In genomic region chr10:1048732-1049424, GRCh38 we compare ENCODE assay signal across 8 cellular contexts. TPM values are rescaled to one million over a fixed set of nuclear protein-coding genes. Genes with fewer than 3 reads are reported as not detected.
A peak's percentile ranks its signal among the peaks of the same experiment; 100 is the strongest.
DNase-seq lines count a peak whose midpoint lies in the region; ATAC-seq and TF ChIP-seq lines count a peak whose summit lies in the region.

IDI1 (minus strand) TSS chr10:1049119; CDS start chr10:1049003, 116 bp downstream.

- CTCF ChIA-PET in Panc1 (lab: Charles Lee): no interaction called here

- in situ Hi-C loops in Panc1 (cut with HindIII; ENCODE audit: low pct_unique_long_range_greater_than_20kb, low sequenced_read_pairs): no loop called here

- peak; percentile 91 for DNase-seq in DMS79 treated with DMSO at 0.1 percent for 48 hours (lab: John Stamatoyannopoulos, UW)
- DNase-seq in Panc1 (ENCODE audit: low read depth, low spot score): peak; percentile 78
- DNase-seq in activated T-cell treated with anti-CD3 and anti-CD28 coated beads, Interleukin-2, amount 50 U/mL, for 4 hours: peak; percentile 94
- DNase-seq in stimulated activated CD8-positive, alpha-beta memory T cell treated with anti-CD3 and anti-CD28 coated beads, Interleukin-4, amount 100 ng/mL, for 48 hours: peak; percentile 96

- H3K79me2 ChIP-seq in KMS-11 (ENCODE audit: insufficient read depth, low read depth): peaks cover 80% of the 10 kb centered on the region

- peak within 1 kb of the TSS; percentile 87 for H3K27ac ChIP-seq in KMS-11
- H3K27ac ChIP-seq in Panc1 (ENCODE audit: low read length): peak within 1 kb of the TSS; percentile 89
- peak within 1 kb of the TSS; percentile 96 to 100 for H3K27ac ChIP-seq in esophagus (ENCODE audit: low read depth in 2 of 2, low read length in 1 of 2)

- peak within 1 kb of the TSS; percentile 75 for H3K9ac ChIP-seq in KMS-11
- H3K9ac ChIP-seq in mucosa of stomach (ENCODE audit: low read length): peak within 1 kb of the TSS; percentile 81

- 0 to 1% methylated on average over 79 to 83 of the region's 83 CpGs for WGBS in esophagus, 2 donors

- no peak for TF ChIP-seq CTCF in KMS-11 (conservative IDR thresholded peaks at IDR 0.05; ENCODE audit: low read depth, low read length)
- no peak for TF ChIP-seq CTCF in Panc1 (IDR thresholded peaks at IDR 0.05)

- ATAC-seq in GM21786 (IDR thresholded peaks at IDR 0.05; ENCODE audit: unreplicated experiment): peak; percentile 83
- peak; percentile 94 for ATAC-seq in Panc1
- ATAC-seq in activated T-cell treated with anti-CD3 and anti-CD28 coated beads, Interleukin-2, amount 50 U/mL, for 4 hours: peak; percentile 83 to 88

- H3K36me3 ChIP-seq in KMS-11 (ENCODE audit: insufficient read depth) (peaks cover 1% of the 10 kb centered on the region; the same call in 1 of the 2 replicates), Panc1 (ENCODE audit: control insufficient read depth, insufficient read depth, low read length) (peaks cover 4% of the 10 kb centered on the region), esophagus (ENCODE audit: control insufficient read depth in 2 of 2, insufficient read depth in 2 of 2, low read length in 1 of 2) (peaks cover 0 to 3% of the 10 kb centered on the region in 2 donors), mucosa of stomach (ENCODE audit: control insufficient read depth, insufficient read depth, low read length) (no peaks in the 10 kb centered on the region)

- H3K27me3 Mint-ChIP-seq in activated T-cell treated with anti-CD3 and anti-CD28 coated beads, Interleukin-2, amount 50 U/mL, for 4 hours (ENCODE audit: low read depth): no peaks in the 10 kb centered on the region

- peak within 1 kb of the TSS; percentile 62 for H3K4me3 ChIP-seq in KMS-11 (IDR thresholded peaks at IDR 0.05; ENCODE audit: insufficient read depth, low read depth, low read length)
- peak within 1 kb of the TSS; percentile 60 to 89 for H3K4me3 ChIP-seq in Panc1 (ENCODE audit: low read depth in 2 of 2, low read length in 2 of 2)
- peak within 1 kb of the TSS; percentile 77 to 96 for H3K4me3 ChIP-seq in esophagus (ENCODE audit: low read depth in 1 of 2, low read length in 2 of 2)
- H3K4me3 ChIP-seq in mucosa of stomach (ENCODE audit: low read length): peak within 1 kb of the TSS; percentile 68

- intact Hi-C loops in Panc1 (cut with micrococcal nuclease; ENCODE audit: unreplicated experiment): no loop called here

- peak within 1 kb of the TSS; percentile 45 for H2AFZ ChIP-seq in KMS-11 (ENCODE audit: low read depth)

- no peaks in the 10 kb centered on the region for H3K9me3 Mint-ChIP-seq in activated T-cell treated with anti-CD3 and anti-CD28 coated beads, Interleukin-2, amount 50 U/mL, for 4 hours

- H3K4me1 ChIP-seq in KMS-11 (ENCODE audit: low read depth, poor library complexity, severe bottlenecking): peaks cover 22% of the 10 kb centered on the region
- peaks cover 24% of the 10 kb centered on the region for H3K4me1 ChIP-seq in Panc1 (ENCODE audit: control insufficient read depth, insufficient read depth, low read length)
- peaks cover 0 to 8% of the 10 kb centered on the region in 2 donors for H3K4me1 ChIP-seq in esophagus (ENCODE audit: control insufficient read depth in 2 of 2, insufficient read depth in 2 of 2, low read length in 1 of 2)
- peaks cover 4% of the 10 kb centered on the region for H3K4me1 ChIP-seq in mucosa of stomach (ENCODE audit: control insufficient read depth, insufficient read depth, low read length)

- BruUV-seq in Panc1 (replicated peaks; lab: Mats Ljungman, UMichigan): no TSS peak

- 0 out of 2 replicates have a peak, but pooled peaks cover 8% of the 10 kb centered on the region for H4K20me1 ChIP-seq in KMS-11 (ENCODE audit: insufficient read depth)

- POLR2A ChIA-PET in Panc1 (lab: Charles Lee): interaction anchor here (0.6 to 0.7 kb wide), 2 partner anchors 15 to 128 kb away, joined by 4 to 6 read pairs; no protein-coding TSS in a partner anchor

- peak within 1 kb of the TSS; percentile 92 for H3K4me3 Mint-ChIP-seq in activated T-cell treated with anti-CD3 and anti-CD28 coated beads, Interleukin-2, amount 50 U/mL, for 4 hours

- peaks cover 18% of the 10 kb centered on the region for H3K36me3 Mint-ChIP-seq in activated T-cell treated with anti-CD3 and anti-CD28 coated beads, Interleukin-2, amount 50 U/mL, for 4 hours (ENCODE audit: insufficient read depth)

- H3K4me1 Mint-ChIP-seq in activated T-cell treated with anti-CD3 and anti-CD28 coated beads, Interleukin-2, amount 50 U/mL, for 4 hours (ENCODE audit: low read depth): peaks cover 67% of the 10 kb centered on the region

- H3K27me3 ChIP-seq in KMS-11 (ENCODE audit: insufficient read depth, low read depth) (no peaks in the 10 kb centered on the region), Panc1 (ENCODE audit: control insufficient read depth, insufficient read depth, low read length) (no peaks in the 10 kb centered on the region), esophagus (ENCODE audit: control insufficient read depth in 1 of 2, insufficient read depth in 2 of 2, low read length in 2 of 2) (no peaks in the 10 kb centered on the region), mucosa of stomach (ENCODE audit: control insufficient read depth, insufficient read depth, low read length) (no peaks in the 10 kb centered on the region)

- H3K4me2 ChIP-seq in KMS-11: peak within 1 kb of the TSS; percentile 89

- no peaks in the 10 kb centered on the region for H3K9me3 ChIP-seq in Panc1 (ENCODE audit: control insufficient read depth, insufficient read depth, low read depth, low read length)
- H3K9me3 ChIP-seq in esophagus (ENCODE audit: control insufficient read depth in 2 of 2, insufficient read depth in 1 of 2, low read depth in 1 of 2, low read length in 1 of 2): no peaks in the 10 kb centered on the region
- no peaks in the 10 kb centered on the region for H3K9me3 ChIP-seq in mucosa of stomach (ENCODE audit: control insufficient read depth, low read length)

RNA-seq across cellular contexts. Expression of gene IDI1, which starts in this region (rescaled TPM):
- total RNA-seq in Panc1 (2021; ENCODE audit: unreplicated experiment): 47.9 TPM
- polyA plus RNA-seq in Panc1 (2012; ENCODE audit: insufficient read length): 22.5 TPM
- 10 to 100 TPM; 38.9 to 46.8 (median 44.6) TPM for total RNA-seq in activated T-cell treated with anti-CD3 and anti-CD28 coated beads, Interleukin-2, amount 50 U/mL, for 4 hours
- 10 to 100 TPM; 44.5 to 51.4 TPM for polyA plus RNA-seq in esophagus

Comparison
In these comparisons a context has a peak if more than half of its experiments do, and no peak if none do; other contexts are left out.
1. Peak in every context shown above with its lines: DNase-seq, ATAC-seq, H3K4me3 ChIP-seq and H3K27ac ChIP-seq.